In genomic region chr4:176048631-176049030, GRCh38 we compare ENCODE assay signal across 17 cellular contexts. TPM values are rescaled to one million over a fixed set of nuclear protein-coding genes. Genes with fewer than 3 reads are reported as not detected.
"Had no signal": no experiment of that assay in that cellular context is flagged by ENCODE, and none has a peak within 500 bp of the region (broad histone marks: within the 10 kb centered on the region; RNA-seq: fewer than 3 reads in every experiment).

No MANE protein-coding gene starts in this region.

- DNase-seq: hypothalamus; immature natural killer cell; left ventricle myocardium inferior; midbrain; mucosa of descending colon; naive thymus-derived CD4-positive, alpha-beta T cell; ovary; right lobe of liver; stimulated activated CD4-positive, alpha-beta T cell treated with anti-CD3 and anti-CD28 coated beads, Interleukin-1b, Interleukin-23, amount 100 ng/mL, for 48 hours; stimulated activated CD4-positive, alpha-beta T cell treated with anti-CD3 and anti-CD28 coated beads, Interleukin-2, amount 100 ng/mL, for 48 hours; stimulated activated CD4-positive, alpha-beta T cell treated with anti-CD3 and anti-CD28 coated beads, Interleukin-4, amount 100 ng/mL, for 4 hours; stimulated activated CD8-positive, alpha-beta memory T cell treated with anti-CD3 and anti-CD28 coated beads, Interleukin-4, amount 100 ng/mL, for 48 hours; stimulated activated naive CD4-positive, alpha-beta T cell treated with Interleukin-2 at 50 U/mL for 16 hours; stimulated activated naive CD8-positive, alpha-beta T cell treated with anti-CD3 and anti-CD28 coated beads, Interleukin-15, amount 100 ng/mL, for 72 hours; substantia nigra; uterus had no signal

RNA-seq across cellular contexts. Expression of gene WDR17, which starts 17.0 kb away (rescaled TPM):
- total RNA-seq: myocyte had no signal
